16 cellular contexts compared by ENCODE assay signal in the genomic region with DNA sequence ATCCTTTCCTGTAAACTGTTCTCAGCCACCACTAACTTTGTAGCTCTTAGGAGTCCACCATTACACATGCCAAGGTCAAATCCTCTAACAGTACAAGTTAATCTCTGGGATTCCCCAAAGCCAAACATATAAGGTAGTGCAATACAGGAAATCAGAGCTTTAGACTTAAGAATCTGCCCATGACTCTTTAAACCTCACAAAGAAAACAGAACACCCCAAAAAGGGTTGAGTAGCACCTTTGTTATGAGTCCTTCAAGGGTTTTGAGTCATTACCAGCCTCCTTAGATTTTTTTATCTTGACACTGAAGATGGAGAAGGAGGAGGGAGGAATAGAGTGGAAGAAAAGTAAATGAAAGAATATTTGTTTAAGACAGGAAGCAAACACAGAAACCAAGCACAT.
DNase-seq lines count a peak whose midpoint lies in the region; ATAC-seq, FAIRE-seq and TF ChIP-seq lines count a peak whose summit lies in the region.
"Had no signal": no experiment of that assay in that cellular context is flagged by ENCODE, and none has a peak within 500 bp of the region (broad histone marks: within the 10 kb centered on the region; RNA-seq: fewer than 3 reads in every experiment).

No MANE protein-coding gene starts in this region.

- TF ChIP-seq CTCF in astrocyte (IDR thresholded peaks at IDR 0.05; ENCODE audit: insufficient read depth, low read depth, low read length) (no peak), smooth muscle cell (IDR thresholded peaks at IDR 0.05; ENCODE audit: borderline replicate concordance, insufficient read depth, poor library complexity, severe bottlenecking) (no peak)

- no peaks in the 10 kb centered on the region for H3K36me3 ChIP-seq in astrocyte (ENCODE audit: insufficient read depth, low read length)
- no peaks in the 10 kb centered on the region for H3K36me3 ChIP-seq in smooth muscle cell (ENCODE audit: low read depth)
- H3K36me3 ChIP-seq: BLaER1 had no signal

- H3K4me2 ChIP-seq in astrocyte (ENCODE audit: low read length) (peak overlapping the region; percentile 22), smooth muscle cell (peak overlapping the region; percentile 35)
- H3K4me2 ChIP-seq: BLaER1, GM23338 had no signal

- H3K4me3 Mint-ChIP-seq in astrocyte (ENCODE audit: unreplicated experiment), result no peak overlapping the region
- H3K4me3 Mint-ChIP-seq: CD8-positive, alpha-beta memory T cell; GM23338 had no signal

- H3K9me3 Mint-ChIP-seq in astrocyte (ENCODE audit: unreplicated experiment), result peaks cover 3% of the 10 kb centered on the region

- no peak overlapping the region for H3K4me3 ChIP-seq in astrocyte (ENCODE audit: insufficient read depth, low read depth, low read length)
- no peak overlapping the region for H3K4me3 ChIP-seq in smooth muscle cell
- H3K4me3 ChIP-seq: BLaER1, GM23338, K562 had no signal

- H4K20me1 ChIP-seq in astrocyte (ENCODE audit: insufficient read depth, low read length), result no peaks in the 10 kb centered on the region
- no peaks in the 10 kb centered on the region for H4K20me1 ChIP-seq in smooth muscle cell (ENCODE audit: low read depth)
- H4K20me1 ChIP-seq: BLaER1 had no signal

- H3K27me3 Mint-ChIP-seq in astrocyte (ENCODE audit: low read depth, unreplicated experiment), result no peaks in the 10 kb centered on the region
- H3K27me3 Mint-ChIP-seq: CD8-positive, alpha-beta memory T cell had no signal

- H3F3A ChIP-seq in smooth muscle cell (ENCODE audit: low read depth), result no peaks in the 10 kb centered on the region

- H2AFZ ChIP-seq in astrocyte (ENCODE audit: low read depth, low read length) (no peak overlapping the region), smooth muscle cell (ENCODE audit: low read depth) (no peak overlapping the region)
- H2AFZ ChIP-seq: GM23338 had no signal

- H3K27ac ChIP-seq in astrocyte (ENCODE audit: low read depth, low read length) (peak overlapping the region; percentile 50), smooth muscle cell (ENCODE audit: low read depth) (peak overlapping the region; percentile 98)
- H3K27ac ChIP-seq: BLaER1 had no signal

- no peak overlapping the region for H3K9ac ChIP-seq in astrocyte (ENCODE audit: low read length)
- H3K9ac ChIP-seq in smooth muscle cell (ENCODE audit: low read depth), result peak overlapping the region; percentile 76
- H3K9ac ChIP-seq: BLaER1 had no signal

- H3K27ac Mint-ChIP-seq in astrocyte (ENCODE audit: unreplicated experiment), result no peak overlapping the region
- H3K27ac Mint-ChIP-seq: CD8-positive, alpha-beta memory T cell; GM23338 had no signal

- ATAC-seq in esophagus mucosa (peak; percentile 65), GM18861 (IDR thresholded peaks at IDR 0.05; ENCODE audit: unreplicated experiment) (no peak)
- ATAC-seq: GM23338, K562 had no signal

- DNase-seq in HT1080 (ENCODE audit: low read depth), result peak; percentile 72
- no peak for DNase-seq in astrocyte (ENCODE audit: low read depth)
- DNase-seq in smooth muscle cell (lab: John Stamatoyannopoulos, UW; ENCODE audit: unreplicated experiment), result no peak
- DNase-seq in activated CD8-positive, alpha-beta memory T cell treated with anti-CD3 and anti-CD28 coated beads, Interleukin-2, amount 50 U/mL, for 48 hours, result no peak
- no peak for DNase-seq in retina
- DNase-seq: AML-193; Caco-2; CD8-positive, alpha-beta memory T cell; H7 had no signal

- peak; percentile 9 for FAIRE-seq in astrocyte (lab: Jason Lieb, UNC)
- FAIRE-seq: GM18507, HTR-8/SVneo, K562 had no signal

- no peaks in the 10 kb centered on the region for H3K4me1 ChIP-seq in astrocyte (ENCODE audit: insufficient read depth, low read length)
- H3K4me1 ChIP-seq in smooth muscle cell (ENCODE audit: low read depth), result no peaks in the 10 kb centered on the region
- H3K4me1 ChIP-seq: BLaER1, Caco-2 had no signal

- H3K4me1 Mint-ChIP-seq in astrocyte (ENCODE audit: low read depth, unreplicated experiment), result no peaks in the 10 kb centered on the region
- H3K4me1 Mint-ChIP-seq: CD8-positive, alpha-beta memory T cell; GM23338 had no signal

- H3K27me3 ChIP-seq in astrocyte (ENCODE audit: insufficient read depth, low read length) (no peaks in the 10 kb centered on the region), smooth muscle cell (ENCODE audit: low read depth) (no peaks in the 10 kb centered on the region)

- H3K79me2 ChIP-seq in astrocyte (ENCODE audit: insufficient read depth, low read length) (no peaks in the 10 kb centered on the region), smooth muscle cell (ENCODE audit: low read depth) (no peaks in the 10 kb centered on the region)

- H3K9me3 ChIP-seq in astrocyte (ENCODE audit: insufficient read depth, low read depth, low read length) (no peaks in the 10 kb centered on the region), smooth muscle cell (replicated peaks; ENCODE audit: low read depth) (no peaks in the 10 kb centered on the region)
- H3K9me3 ChIP-seq: BLaER1, Caco-2 had no signal

- no peaks in the 10 kb centered on the region for H3K36me3 Mint-ChIP-seq in astrocyte (ENCODE audit: low read depth, unreplicated experiment)
- H3K36me3 Mint-ChIP-seq: CD8-positive, alpha-beta memory T cell had no signal
